In the genomic region with DNA sequence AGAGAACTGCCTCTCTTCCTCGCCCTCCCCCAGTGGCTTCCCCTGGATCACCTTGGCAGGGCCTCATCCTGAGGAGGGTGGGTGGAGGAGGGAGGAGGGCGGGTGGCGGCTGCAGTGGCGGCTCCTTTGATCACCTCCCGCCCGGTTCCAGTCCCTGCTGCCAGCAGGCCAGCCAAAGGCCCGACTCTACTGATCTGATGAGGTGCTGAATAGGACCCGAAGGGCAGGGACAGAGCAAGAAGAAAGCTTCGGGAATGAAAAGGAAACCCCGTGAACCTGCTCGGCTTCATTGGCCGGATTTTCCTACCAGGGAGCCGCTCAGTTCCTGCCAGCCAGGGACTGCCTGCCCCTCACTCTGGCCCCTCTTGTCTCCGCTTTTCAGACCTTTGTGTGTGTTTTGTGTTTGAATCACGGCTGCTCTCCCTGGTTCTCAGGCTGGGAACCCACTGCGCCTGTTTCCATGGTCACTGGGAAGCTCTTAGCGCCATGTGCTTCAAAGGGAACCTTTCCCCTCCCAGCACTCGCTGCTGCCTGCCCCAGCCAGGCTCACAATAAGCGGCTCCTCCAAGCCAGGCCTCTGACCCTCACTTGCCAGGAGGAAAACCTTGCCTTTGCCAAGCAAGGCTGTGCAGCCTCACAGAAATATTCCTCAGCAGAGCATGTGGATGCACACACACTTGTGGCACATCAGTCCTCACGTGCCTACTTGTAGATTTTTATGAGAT, we compare ENCODE assay signal across 1 cellular context.
A peak's percentile ranks its signal among the peaks of the same experiment; 100 is the strongest.
TF ChIP-seq lines count a peak whose summit lies in the region.

No MANE protein-coding gene starts in this region.

TF ChIP-seq in HepG2, 621 proteins besides CTCF, POLR2A, EP300 and RAD21 (continued from another document):
- TF ChIP-seq, protein P1, sequence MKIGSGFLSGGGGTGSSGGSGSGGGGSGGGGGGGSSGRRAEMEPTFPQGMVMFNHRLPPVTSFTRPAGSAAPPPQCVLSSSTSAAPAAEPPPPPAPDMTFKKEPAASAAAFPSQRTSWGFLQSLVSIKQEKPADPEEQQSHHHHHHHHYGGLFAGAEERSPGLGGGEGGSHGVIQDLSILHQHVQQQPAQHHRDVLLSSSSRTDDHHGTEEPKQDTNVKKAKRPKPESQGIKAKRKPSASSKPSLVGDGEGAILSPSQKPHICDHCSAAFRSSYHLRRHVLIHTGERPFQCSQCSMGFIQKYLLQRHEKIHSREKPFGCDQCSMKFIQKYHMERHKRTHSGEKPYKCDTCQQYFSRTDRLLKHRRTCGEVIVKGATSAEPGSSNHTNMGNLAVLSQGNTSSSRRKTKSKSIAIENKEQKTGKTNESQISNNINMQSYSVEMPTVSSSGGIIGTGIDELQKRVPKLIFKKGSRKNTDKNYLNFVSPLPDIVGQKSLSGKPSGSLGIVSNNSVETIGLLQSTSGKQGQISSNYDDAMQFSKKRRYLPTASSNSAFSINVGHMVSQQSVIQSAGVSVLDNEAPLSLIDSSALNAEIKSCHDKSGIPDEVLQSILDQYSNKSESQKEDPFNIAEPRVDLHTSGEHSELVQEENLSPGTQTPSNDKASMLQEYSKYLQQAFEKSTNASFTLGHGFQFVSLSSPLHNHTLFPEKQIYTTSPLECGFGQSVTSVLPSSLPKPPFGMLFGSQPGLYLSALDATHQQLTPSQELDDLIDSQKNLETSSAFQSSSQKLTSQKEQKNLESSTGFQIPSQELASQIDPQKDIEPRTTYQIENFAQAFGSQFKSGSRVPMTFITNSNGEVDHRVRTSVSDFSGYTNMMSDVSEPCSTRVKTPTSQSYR (CRISPR knock-in tag; IDR thresholded peaks at IDR 0.05; ENCODE audit: borderline replicate concordance) = peak; percentile 87
- TF ChIP-seq ERF (CRISPR knock-in tag; IDR thresholded peaks at IDR 0.05) (0 out of 2 replicates have a peak, but pooled peaks have one; percentile 15), ZNF543 (CRISPR knock-in tag; IDR thresholded peaks at IDR 0.05) (peak; percentile 37; the same call in 1 of the 2 replicates), ZBTB42 (CRISPR knock-in tag; IDR thresholded peaks at IDR 0.05) (no peak), ZBTB3 (CRISPR knock-in tag; IDR thresholded peaks at IDR 0.05; ENCODE audit: borderline replicate concordance, low read depth) (0 out of 2 replicates have a peak, but pooled peaks have one; percentile 62), ZNF292 (CRISPR knock-in tag; IDR thresholded peaks at IDR 0.05; ENCODE audit: borderline replicate concordance, low read depth) (peak; percentile 94), ZFY (CRISPR knock-in tag; IDR thresholded peaks at IDR 0.05) (peak; percentile 64), FOXP1 (IDR thresholded peaks at IDR 0.05) (no peak), FOXP1 (CRISPR knock-in tag; IDR thresholded peaks at IDR 0.05) (peak; percentile 16), CBX5 (CRISPR knock-in tag; IDR thresholded peaks at IDR 0.05; ENCODE audit: borderline replicate concordance) (no peak), ZSCAN22 (CRISPR knock-in tag; IDR thresholded peaks at IDR 0.05) (peak; percentile 47; the same call in 1 of the 2 replicates), RELA (CRISPR knock-in tag; IDR thresholded peaks at IDR 0.05) (no peak), SKI (IDR thresholded peaks at IDR 0.05; ENCODE audit: partially characterized antibody) (peak; percentile 31), KMT2A (CRISPR knock-in tag; IDR thresholded peaks at IDR 0.05) (peak; percentile 77), ZNF556 (CRISPR knock-in tag; IDR thresholded peaks at IDR 0.05; ENCODE audit: borderline replicate concordance) (0 out of 2 replicates have a peak, but pooled peaks have one; percentile 26), SYNCRIP (IDR thresholded peaks at IDR 0.05; ENCODE audit: insufficient read depth, low read depth, low read length) (no peak), HNRNPLL (IDR thresholded peaks at IDR 0.05; ENCODE audit: low read depth, low read length, poor library complexity, severe bottlenecking) (peak; percentile 89), FOXA3 (CRISPR knock-in tag; IDR thresholded peaks at IDR 0.05) (peak; percentile 56), SP4 (CRISPR knock-in tag; IDR thresholded peaks at IDR 0.05) (peak; percentile 41; the same call in 1 of the 2 replicates), RAD51 (IDR thresholded peaks at IDR 0.05; ENCODE audit: borderline replicate concordance) (no peak), SOX6 (IDR thresholded peaks at IDR 0.05) (no peak), SOX6 (CRISPR knock-in tag; IDR thresholded peaks at IDR 0.05) (peak; percentile 46), ARNTL (CRISPR knock-in tag; IDR thresholded peaks at IDR 0.05) (peak; percentile 72; the same call in 1 of the 2 replicates), ZNF569 (CRISPR knock-in tag; IDR thresholded peaks at IDR 0.05; ENCODE audit: borderline replicate concordance) (no peak)
- TF ChIP-seq, protein P2, sequence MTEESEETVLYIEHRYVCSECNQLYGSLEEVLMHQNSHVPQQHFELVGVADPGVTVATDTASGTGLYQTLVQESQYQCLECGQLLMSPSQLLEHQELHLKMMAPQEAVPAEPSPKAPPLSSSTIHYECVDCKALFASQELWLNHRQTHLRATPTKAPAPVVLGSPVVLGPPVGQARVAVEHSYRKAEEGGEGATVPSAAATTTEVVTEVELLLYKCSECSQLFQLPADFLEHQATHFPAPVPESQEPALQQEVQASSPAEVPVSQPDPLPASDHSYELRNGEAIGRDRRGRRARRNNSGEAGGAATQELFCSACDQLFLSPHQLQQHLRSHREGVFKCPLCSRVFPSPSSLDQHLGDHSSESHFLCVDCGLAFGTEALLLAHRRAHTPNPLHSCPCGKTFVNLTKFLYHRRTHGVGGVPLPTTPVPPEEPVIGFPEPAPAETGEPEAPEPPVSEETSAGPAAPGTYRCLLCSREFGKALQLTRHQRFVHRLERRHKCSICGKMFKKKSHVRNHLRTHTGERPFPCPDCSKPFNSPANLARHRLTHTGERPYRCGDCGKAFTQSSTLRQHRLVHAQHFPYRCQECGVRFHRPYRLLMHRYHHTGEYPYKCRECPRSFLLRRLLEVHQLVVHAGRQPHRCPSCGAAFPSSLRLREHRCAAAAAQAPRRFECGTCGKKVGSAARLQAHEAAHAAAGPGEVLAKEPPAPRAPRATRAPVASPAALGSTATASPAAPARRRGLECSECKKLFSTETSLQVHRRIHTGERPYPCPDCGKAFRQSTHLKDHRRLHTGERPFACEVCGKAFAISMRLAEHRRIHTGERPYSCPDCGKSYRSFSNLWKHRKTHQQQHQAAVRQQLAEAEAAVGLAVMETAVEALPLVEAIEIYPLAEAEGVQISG (CRISPR knock-in tag; IDR thresholded peaks at IDR 0.05) = peak; percentile 51; the same call in 1 of the 2 replicates
- TF ChIP-seq, protein P3, sequence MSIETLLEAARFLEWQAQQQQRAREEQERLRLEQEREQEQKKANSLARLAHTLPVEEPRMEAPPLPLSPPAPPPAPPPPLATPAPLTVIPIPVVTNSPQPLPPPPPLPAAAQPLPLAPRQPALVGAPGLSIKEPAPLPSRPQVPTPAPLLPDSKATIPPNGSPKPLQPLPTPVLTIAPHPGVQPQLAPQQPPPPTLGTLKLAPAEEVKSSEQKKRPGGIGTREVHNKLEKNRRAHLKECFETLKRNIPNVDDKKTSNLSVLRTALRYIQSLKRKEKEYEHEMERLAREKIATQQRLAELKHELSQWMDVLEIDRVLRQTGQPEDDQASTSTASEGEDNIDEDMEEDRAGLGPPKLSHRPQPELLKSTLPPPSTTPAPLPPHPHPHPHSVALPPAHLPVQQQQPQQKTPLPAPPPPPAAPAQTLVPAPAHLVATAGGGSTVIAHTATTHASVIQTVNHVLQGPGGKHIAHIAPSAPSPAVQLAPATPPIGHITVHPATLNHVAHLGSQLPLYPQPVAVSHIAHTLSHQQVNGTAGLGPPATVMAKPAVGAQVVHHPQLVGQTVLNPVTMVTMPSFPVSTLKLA (IDR thresholded peaks at IDR 0.05) = peak; percentile 87
- TF ChIP-seq, protein P4, sequence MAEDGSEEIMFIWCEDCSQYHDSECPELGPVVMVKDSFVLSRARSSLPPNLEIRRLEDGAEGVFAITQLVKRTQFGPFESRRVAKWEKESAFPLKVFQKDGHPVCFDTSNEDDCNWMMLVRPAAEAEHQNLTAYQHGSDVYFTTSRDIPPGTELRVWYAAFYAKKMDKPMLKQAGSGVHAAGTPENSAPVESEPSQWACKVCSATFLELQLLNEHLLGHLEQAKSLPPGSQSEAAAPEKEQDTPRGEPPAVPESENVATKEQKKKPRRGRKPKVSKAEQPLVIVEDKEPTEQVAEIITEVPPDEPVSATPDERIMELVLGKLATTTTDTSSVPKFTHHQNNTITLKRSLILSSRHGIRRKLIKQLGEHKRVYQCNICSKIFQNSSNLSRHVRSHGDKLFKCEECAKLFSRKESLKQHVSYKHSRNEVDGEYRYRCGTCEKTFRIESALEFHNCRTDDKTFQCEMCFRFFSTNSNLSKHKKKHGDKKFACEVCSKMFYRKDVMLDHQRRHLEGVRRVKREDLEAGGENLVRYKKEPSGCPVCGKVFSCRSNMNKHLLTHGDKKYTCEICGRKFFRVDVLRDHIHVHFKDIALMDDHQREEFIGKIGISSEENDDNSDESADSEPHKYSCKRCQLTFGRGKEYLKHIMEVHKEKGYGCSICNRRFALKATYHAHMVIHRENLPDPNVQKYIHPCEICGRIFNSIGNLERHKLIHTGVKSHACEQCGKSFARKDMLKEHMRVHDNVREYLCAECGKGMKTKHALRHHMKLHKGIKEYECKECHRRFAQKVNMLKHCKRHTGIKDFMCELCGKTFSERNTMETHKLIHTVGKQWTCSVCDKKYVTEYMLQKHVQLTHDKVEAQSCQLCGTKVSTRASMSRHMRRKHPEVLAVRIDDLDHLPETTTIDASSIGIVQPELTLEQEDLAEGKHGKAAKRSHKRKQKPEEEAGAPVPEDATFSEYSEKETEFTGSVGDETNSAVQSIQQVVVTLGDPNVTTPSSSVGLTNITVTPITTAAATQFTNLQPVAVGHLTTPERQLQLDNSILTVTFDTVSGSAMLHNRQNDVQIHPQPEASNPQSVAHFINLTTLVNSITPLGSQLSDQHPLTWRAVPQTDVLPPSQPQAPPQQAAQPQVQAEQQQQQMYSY (CRISPR knock-in tag; IDR thresholded peaks at IDR 0.05) = 0 out of 2 replicates have a peak, but pooled peaks have one; percentile 18
- TF ChIP-seq, protein P5, sequence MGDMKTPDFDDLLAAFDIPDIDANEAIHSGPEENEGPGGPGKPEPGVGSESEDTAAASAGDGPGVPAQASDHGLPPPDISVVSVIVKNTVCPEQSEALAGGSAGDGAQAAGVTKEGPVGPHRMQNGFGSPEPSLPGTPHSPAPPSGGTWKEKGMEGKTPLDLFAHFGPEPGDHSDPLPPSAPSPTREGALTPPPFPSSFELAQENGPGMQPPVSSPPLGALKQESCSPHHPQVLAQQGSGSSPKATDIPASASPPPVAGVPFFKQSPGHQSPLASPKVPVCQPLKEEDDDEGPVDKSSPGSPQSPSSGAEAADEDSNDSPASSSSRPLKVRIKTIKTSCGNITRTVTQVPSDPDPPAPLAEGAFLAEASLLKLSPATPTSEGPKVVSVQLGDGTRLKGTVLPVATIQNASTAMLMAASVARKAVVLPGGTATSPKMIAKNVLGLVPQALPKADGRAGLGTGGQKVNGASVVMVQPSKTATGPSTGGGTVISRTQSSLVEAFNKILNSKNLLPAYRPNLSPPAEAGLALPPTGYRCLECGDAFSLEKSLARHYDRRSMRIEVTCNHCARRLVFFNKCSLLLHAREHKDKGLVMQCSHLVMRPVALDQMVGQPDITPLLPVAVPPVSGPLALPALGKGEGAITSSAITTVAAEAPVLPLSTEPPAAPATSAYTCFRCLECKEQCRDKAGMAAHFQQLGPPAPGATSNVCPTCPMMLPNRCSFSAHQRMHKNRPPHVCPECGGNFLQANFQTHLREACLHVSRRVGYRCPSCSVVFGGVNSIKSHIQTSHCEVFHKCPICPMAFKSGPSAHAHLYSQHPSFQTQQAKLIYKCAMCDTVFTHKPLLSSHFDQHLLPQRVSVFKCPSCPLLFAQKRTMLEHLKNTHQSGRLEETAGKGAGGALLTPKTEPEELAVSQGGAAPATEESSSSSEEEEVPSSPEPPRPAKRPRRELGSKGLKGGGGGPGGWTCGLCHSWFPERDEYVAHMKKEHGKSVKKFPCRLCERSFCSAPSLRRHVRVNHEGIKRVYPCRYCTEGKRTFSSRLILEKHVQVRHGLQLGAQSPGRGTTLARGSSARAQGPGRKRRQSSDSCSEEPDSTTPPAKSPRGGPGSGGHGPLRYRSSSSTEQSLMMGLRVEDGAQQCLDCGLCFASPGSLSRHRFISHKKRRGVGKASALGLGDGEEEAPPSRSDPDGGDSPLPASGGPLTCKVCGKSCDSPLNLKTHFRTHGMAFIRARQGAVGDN (CRISPR knock-in tag; IDR thresholded peaks at IDR 0.05) = peak; percentile 92
- TF ChIP-seq, protein P6, sequence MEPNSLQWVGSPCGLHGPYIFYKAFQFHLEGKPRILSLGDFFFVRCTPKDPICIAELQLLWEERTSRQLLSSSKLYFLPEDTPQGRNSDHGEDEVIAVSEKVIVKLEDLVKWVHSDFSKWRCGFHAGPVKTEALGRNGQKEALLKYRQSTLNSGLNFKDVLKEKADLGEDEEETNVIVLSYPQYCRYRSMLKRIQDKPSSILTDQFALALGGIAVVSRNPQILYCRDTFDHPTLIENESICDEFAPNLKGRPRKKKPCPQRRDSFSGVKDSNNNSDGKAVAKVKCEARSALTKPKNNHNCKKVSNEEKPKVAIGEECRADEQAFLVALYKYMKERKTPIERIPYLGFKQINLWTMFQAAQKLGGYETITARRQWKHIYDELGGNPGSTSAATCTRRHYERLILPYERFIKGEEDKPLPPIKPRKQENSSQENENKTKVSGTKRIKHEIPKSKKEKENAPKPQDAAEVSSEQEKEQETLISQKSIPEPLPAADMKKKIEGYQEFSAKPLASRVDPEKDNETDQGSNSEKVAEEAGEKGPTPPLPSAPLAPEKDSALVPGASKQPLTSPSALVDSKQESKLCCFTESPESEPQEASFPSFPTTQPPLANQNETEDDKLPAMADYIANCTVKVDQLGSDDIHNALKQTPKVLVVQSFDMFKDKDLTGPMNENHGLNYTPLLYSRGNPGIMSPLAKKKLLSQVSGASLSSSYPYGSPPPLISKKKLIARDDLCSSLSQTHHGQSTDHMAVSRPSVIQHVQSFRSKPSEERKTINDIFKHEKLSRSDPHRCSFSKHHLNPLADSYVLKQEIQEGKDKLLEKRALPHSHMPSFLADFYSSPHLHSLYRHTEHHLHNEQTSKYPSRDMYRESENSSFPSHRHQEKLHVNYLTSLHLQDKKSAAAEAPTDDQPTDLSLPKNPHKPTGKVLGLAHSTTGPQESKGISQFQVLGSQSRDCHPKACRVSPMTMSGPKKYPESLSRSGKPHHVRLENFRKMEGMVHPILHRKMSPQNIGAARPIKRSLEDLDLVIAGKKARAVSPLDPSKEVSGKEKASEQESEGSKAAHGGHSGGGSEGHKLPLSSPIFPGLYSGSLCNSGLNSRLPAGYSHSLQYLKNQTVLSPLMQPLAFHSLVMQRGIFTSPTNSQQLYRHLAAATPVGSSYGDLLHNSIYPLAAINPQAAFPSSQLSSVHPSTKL (CRISPR knock-in tag; IDR thresholded peaks at IDR 0.05) = peak; percentile 75
TF ChIP-seq in HepG2: peak in this region for 162.
